In genomic region chr1:53111073-53111556, GRCh38 we compare ENCODE assay signal across 1 cellular context.
TF ChIP-seq lines count a peak whose summit lies in the region.

No MANE protein-coding gene starts in this region.

TF ChIP-seq in HepG2, 621 proteins besides CTCF, POLR2A, EP300 and RAD21 (continued from another document and continues in another):
- TF ChIP-seq ZNF646 (CRISPR knock-in tag; IDR thresholded peaks at IDR 0.05) (peak; percentile 43; the same call in 1 of the 2 replicates), BRF2 (CRISPR knock-in tag; IDR thresholded peaks at IDR 0.05) (no peak), HMG20A (CRISPR knock-in tag; IDR thresholded peaks at IDR 0.05; ENCODE audit: borderline replicate concordance) (peak; percentile 58), NFE2L2 (IDR thresholded peaks at IDR 0.05; ENCODE audit: low read length) (no peak), RFXANK (CRISPR knock-in tag; IDR thresholded peaks at IDR 0.05) (no peak), ZKSCAN8 (CRISPR knock-in tag; IDR thresholded peaks at IDR 0.05; ENCODE audit: borderline replicate concordance) (no peak), HNRNPL (IDR thresholded peaks at IDR 0.05; ENCODE audit: low read depth, low read length) (no peak), YEATS2 (CRISPR knock-in tag; IDR thresholded peaks at IDR 0.05; ENCODE audit: borderline replicate concordance) (peak; percentile 63; the same call in 1 of the 2 replicates), KAT2B (IDR thresholded peaks at IDR 0.05; ENCODE audit: borderline replicate concordance, low read depth, low read length) (no peak), ZNF234 (CRISPR knock-in tag; conservative IDR thresholded peaks at IDR 0.05) (no peak), ELF4 (CRISPR knock-in tag; IDR thresholded peaks at IDR 0.05; ENCODE audit: borderline replicate concordance) (0 out of 2 replicates have a peak, but pooled peaks have one; percentile 2), GATAD2A (CRISPR knock-in tag; IDR thresholded peaks at IDR 0.05) (no peak), RFXAP (CRISPR knock-in tag; IDR thresholded peaks at IDR 0.05; ENCODE audit: borderline replicate concordance) (peak; percentile 8; the same call in 1 of the 2 replicates), PCBP1 (IDR thresholded peaks at IDR 0.05; ENCODE audit: borderline replicate concordance, low read depth, low read length) (no peak), ZSCAN9 (CRISPR knock-in tag; IDR thresholded peaks at IDR 0.05; ENCODE audit: borderline replicate concordance) (0 out of 2 replicates have a peak, but pooled peaks have one; percentile 36), ZNF570 (CRISPR knock-in tag; IDR thresholded peaks at IDR 0.05; ENCODE audit: borderline replicate concordance) (no peak), ZNF407 (CRISPR knock-in tag; IDR thresholded peaks at IDR 0.05; ENCODE audit: not compliant biosample characterization) (peak; percentile 18), KDM5B (CRISPR knock-in tag; IDR thresholded peaks at IDR 0.05; ENCODE audit: borderline replicate concordance) (no peak; the same call in 1 of the 2 replicates), ARID5B (CRISPR knock-in tag; IDR thresholded peaks at IDR 0.05) (peak; percentile 67), ZFP90 (CRISPR knock-in tag; IDR thresholded peaks at IDR 0.05; ENCODE audit: borderline replicate concordance) (no peak), ZBTB25 (CRISPR knock-in tag; IDR thresholded peaks at IDR 0.05) (no peak), ZSCAN29 (CRISPR knock-in tag; conservative IDR thresholded peaks at IDR 0.05) (0 out of 2 replicates have a peak, but pooled peaks have one; percentile 32), CHCHD3 (CRISPR knock-in tag; IDR thresholded peaks at IDR 0.05) (no peak), HNRNPLL (IDR thresholded peaks at IDR 0.05; ENCODE audit: low read depth, low read length, poor library complexity, severe bottlenecking) (no peak), ZNF772 (CRISPR knock-in tag; IDR thresholded peaks at IDR 0.05) (no peak), DNMT1 (CRISPR knock-in tag; IDR thresholded peaks at IDR 0.05) (no peak), GMEB1 (CRISPR knock-in tag; IDR thresholded peaks at IDR 0.05; ENCODE audit: borderline replicate concordance) (no peak), MAF1 (CRISPR knock-in tag; IDR thresholded peaks at IDR 0.05; ENCODE audit: borderline replicate concordance) (no peak), FOSL1 (CRISPR knock-in tag; IDR thresholded peaks at IDR 0.05; ENCODE audit: borderline replicate concordance) (no peak), CEBPB (IDR thresholded peaks at IDR 0.05; ENCODE audit: borderline replicate concordance, low read depth, low read length) (no peak), ZNF160 (CRISPR knock-in tag; IDR thresholded peaks at IDR 0.05) (no peak), ARNTL (CRISPR knock-in tag; IDR thresholded peaks at IDR 0.05) (no peak; the same call in none of the 2 replicates)
